In the genomic region with DNA sequence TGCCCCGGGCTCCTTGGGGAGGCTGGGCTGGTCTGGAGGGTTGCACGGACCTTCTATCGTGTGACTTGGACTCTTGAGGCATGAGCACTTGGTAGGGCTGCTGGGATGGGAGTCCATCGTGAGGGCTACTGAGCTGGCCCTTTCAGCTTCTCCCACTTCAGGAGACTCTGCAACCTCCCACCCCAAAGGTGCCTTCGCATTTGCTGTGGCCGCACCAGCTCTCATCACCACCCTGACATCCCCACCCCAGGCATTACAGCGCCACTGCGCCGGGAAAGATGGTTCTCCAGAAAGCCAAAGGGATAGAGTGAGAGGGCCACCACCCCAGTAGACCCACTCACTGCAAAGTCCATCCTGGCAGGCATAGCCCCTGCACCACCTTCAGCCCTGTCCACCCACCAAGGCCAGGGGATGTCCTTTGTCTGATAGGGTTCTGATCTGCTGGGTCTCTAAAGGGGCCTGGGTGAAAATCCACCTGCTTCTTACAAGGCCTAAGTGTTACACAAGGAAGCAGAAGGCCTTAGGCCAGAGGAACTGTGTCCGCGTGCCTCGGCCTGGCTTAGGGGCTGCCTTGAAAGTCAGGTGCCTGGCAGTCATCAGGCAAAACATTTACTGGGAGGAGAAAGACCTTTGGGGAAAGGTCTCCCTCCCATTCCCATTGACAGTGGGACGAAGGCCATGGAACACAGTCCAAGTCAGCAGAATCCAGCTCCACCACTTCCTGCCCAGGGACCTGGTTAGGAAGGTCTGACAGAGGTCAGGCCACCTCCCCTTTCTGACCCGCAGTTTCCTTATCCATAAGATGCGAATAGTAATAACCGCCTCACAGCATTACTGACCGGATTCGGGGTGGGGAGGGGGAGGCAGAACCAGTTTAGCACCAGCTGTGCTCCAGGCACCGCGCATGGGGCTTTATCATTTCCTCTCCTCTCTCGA, we compare ENCODE assay signal across 15 cellular contexts. TPM values are rescaled to one million over a fixed set of nuclear protein-coding genes. Genes with fewer than 3 reads are reported as not detected.
DNase-seq lines count a peak whose midpoint lies in the region; ATAC-seq and TF ChIP-seq lines count a peak whose summit lies in the region.
"Had no signal": no experiment of that assay in that cellular context is flagged by ENCODE, and none has a peak within 500 bp of the region (broad histone marks: within the 10 kb centered on the region; RNA-seq: fewer than 3 reads in every experiment).

No MANE protein-coding gene starts in this region.

- H3K9me3 ChIP-seq in mesenchymal stem cell (ENCODE audit: control insufficient read depth, low read length) = no peaks in the 10 kb centered on the region

- H3K36me3 Mint-ChIP-seq in WTC11 = peaks cover 2% of the 10 kb centered on the region; the same call in 1 of the 2 replicates

- no peak overlapping the region for H3K4me3 Mint-ChIP-seq in WTC11
- H3K4me3 Mint-ChIP-seq: activated naive CD8-positive, alpha-beta T cell treated with anti-CD3 and anti-CD28 coated beads, Interleukin-2, amount 50 U/mL, for 24 hours; effector memory CD8-positive, alpha-beta T cell had no signal

- peaks cover 24% of the 10 kb centered on the region for H3K4me1 Mint-ChIP-seq in WTC11

- ATAC-seq in WTC11 (peak; percentile 14; the same call in 1 of the 2 replicates), HG02870 (IDR thresholded peaks at IDR 0.05; ENCODE audit: unreplicated experiment) (no peak)
- ATAC-seq: activated naive CD8-positive, alpha-beta T cell treated with anti-CD3 and anti-CD28 coated beads, Interleukin-2, amount 50 U/mL, for 24 hours; effector memory CD8-positive, alpha-beta T cell; PC-3 had no signal

- H2AFZ ChIP-seq in mesenchymal stem cell (ENCODE audit: low read depth, low read length) = no peak overlapping the region

- no peak overlapping the region for H3K4me2 ChIP-seq in mesenchymal stem cell (ENCODE audit: low read length, poor library complexity, severe bottlenecking)

- peaks cover 4 to 21% of the 10 kb centered on the region in 2 experiments for H3K36me3 ChIP-seq in mesenchymal stem cell (ENCODE audit: control insufficient read depth in 1 of 2, insufficient read depth in 2 of 2, low read depth in 1 of 2, low read length in 2 of 2)

- H2BK5ac ChIP-seq in mesenchymal stem cell (ENCODE audit: low read depth, low read length, poor library complexity, severe bottlenecking) = no peak overlapping the region

- peaks cover 11% of the 10 kb centered on the region for H3K27me3 Mint-ChIP-seq in WTC11 (ENCODE audit: low read depth)
- H3K27me3 Mint-ChIP-seq: activated naive CD8-positive, alpha-beta T cell treated with anti-CD3 and anti-CD28 coated beads, Interleukin-2, amount 50 U/mL, for 24 hours; effector memory CD8-positive, alpha-beta T cell had no signal

- peaks cover 26% of the 10 kb centered on the region for H3K4me1 ChIP-seq in mesenchymal stem cell (ENCODE audit: control insufficient read depth, insufficient read depth, low read depth, low read length)

- H3K27ac ChIP-seq in mesenchymal stem cell (ENCODE audit: low read length, poor library complexity, severe bottlenecking) = no peak overlapping the region
- H3K27ac ChIP-seq in substantia nigra (ENCODE audit: low read depth, low read length, poor library complexity, severe bottlenecking) = peak overlapping the region; percentile 28
- H3K27ac ChIP-seq: C4-2B, HL-60 had no signal

- H3K9me3 Mint-ChIP-seq in WTC11 = no peaks in the 10 kb centered on the region
- H3K9me3 Mint-ChIP-seq: activated naive CD8-positive, alpha-beta T cell treated with anti-CD3 and anti-CD28 coated beads, Interleukin-2, amount 50 U/mL, for 24 hours; effector memory CD8-positive, alpha-beta T cell had no signal

- H2BK120ac ChIP-seq in mesenchymal stem cell (ENCODE audit: low read depth, low read length) = no peak overlapping the region

- peak overlapping the region in 1 of 2 experiments; percentile 34 for H3K23ac ChIP-seq in mesenchymal stem cell (ENCODE audit: low read length in 2 of 2)

- H3K27ac Mint-ChIP-seq in WTC11 = no peak overlapping the region
- H3K27ac Mint-ChIP-seq: activated naive CD8-positive, alpha-beta T cell treated with anti-CD3 and anti-CD28 coated beads, Interleukin-2, amount 50 U/mL, for 24 hours had no signal

- no peaks in the 10 kb centered on the region for H3K27me3 ChIP-seq in mesenchymal stem cell (ENCODE audit: control insufficient read depth in 1 of 2, insufficient read depth in 1 of 2, low read length in 2 of 2)

- TF ChIP-seq CTCF in WTC11 (IDR thresholded peaks at IDR 0.05) = no peak
- no peak for TF ChIP-seq CTCF in fibroblast of pulmonary artery (IDR thresholded peaks at IDR 0.05; ENCODE audit: low read length, missing control alignments)

- peak overlapping the region; percentile 29 to 31 for H2BK12ac ChIP-seq in mesenchymal stem cell (ENCODE audit: low read length in 2 of 2)

- peak overlapping the region; percentile 55 for H2BK15ac ChIP-seq in mesenchymal stem cell (ENCODE audit: low read depth, poor library complexity, severe bottlenecking)

- WGBS in mesenchymal stem cell = 82% methylated on average over 21 of the region's 21 CpGs

- H3K79me1 ChIP-seq in mesenchymal stem cell (replicated peaks; ENCODE audit: low read length, poor library complexity, severe bottlenecking) = peaks cover 42% of the 10 kb centered on the region

- peak overlapping the region; percentile 66 for H4K8ac ChIP-seq in mesenchymal stem cell (ENCODE audit: low read length)

- peak overlapping the region; percentile 46 to 72 for H3K4ac ChIP-seq in mesenchymal stem cell (ENCODE audit: low read depth in 1 of 2, low read length in 2 of 2)

- peak overlapping the region; percentile 37 for H3K9ac ChIP-seq in mesenchymal stem cell (ENCODE audit: low read length)

- H2AK5ac ChIP-seq in mesenchymal stem cell (ENCODE audit: low read length, severe bottlenecking) = no peak overlapping the region

- DNase-seq in WTC11 (ENCODE audit: low spot score) (no peak), fibroblast of pulmonary artery (ENCODE audit: low read depth) (peak; percentile 7), mesenchymal stem cell (no peak), substantia nigra (lab: John Stamatoyannopoulos, UW) (no peak), cerebellum (ENCODE audit: low spot score) (no peak), NCI-H2196 (lab: John Stamatoyannopoulos, UW; ENCODE audit: unreplicated experiment) (no peak)
- DNase-seq in activated CD4-positive, alpha-beta T cell treated with anti-CD3 and anti-CD28 coated beads for 4 hours = no peak
- DNase-seq: activated naive CD8-positive, alpha-beta T cell treated with anti-CD3 and anti-CD28 coated beads, Interleukin-2, amount 50 U/mL, for 24 hours; effector memory CD8-positive, alpha-beta T cell; NCI-H345; PC-3 had no signal

- CTCF ChIA-PET in WTC11 (lab: Charles Lee) = interaction anchor here (1.1 kb wide), 1 partner anchor 88 kb away, joined by 3 read pairs; no protein-coding TSS in a partner anchor

- H3K14ac ChIP-seq in mesenchymal stem cell (ENCODE audit: low read length in 2 of 2) = peak overlapping the region in 1 of 2 experiments; percentile 26

- H3K18ac ChIP-seq in mesenchymal stem cell (ENCODE audit: low read depth in 1 of 2, low read length in 2 of 2) = peak overlapping the region; percentile 60 to 75

- peak overlapping the region; percentile 73 for H4K91ac ChIP-seq in mesenchymal stem cell (ENCODE audit: low read length)

- H3K4me3 ChIP-seq in fibroblast of pulmonary artery (replicated peaks; ENCODE audit: low read depth, low read length) (no peak overlapping the region), mesenchymal stem cell (ENCODE audit: insufficient read depth in 1 of 2, low read depth in 1 of 2, low read length in 2 of 2) (peak overlapping the region in 1 of 2 experiments; percentile 34)

- POLR2A ChIA-PET in WTC11 (lab: Charles Lee) = interaction anchor here (1.2 kb wide), 1 partner anchor 15 kb away, joined by 3 read pairs; no protein-coding TSS in a partner anchor

TF ChIP-seq in WTC11, 78 proteins besides CTCF, POLR2A, EP300 and RAD21 (continues in another document):
- TF ChIP-seq ATF1 (CRISPR knock-in tag; IDR thresholded peaks at IDR 0.05) (no peak), ZNF317 (CRISPR knock-in tag; IDR thresholded peaks at IDR 0.05; ENCODE audit: borderline replicate concordance, low read depth) (no peak), ETV6 (CRISPR knock-in tag; IDR thresholded peaks at IDR 0.05) (no peak)
- TF ChIP-seq, protein P1, sequence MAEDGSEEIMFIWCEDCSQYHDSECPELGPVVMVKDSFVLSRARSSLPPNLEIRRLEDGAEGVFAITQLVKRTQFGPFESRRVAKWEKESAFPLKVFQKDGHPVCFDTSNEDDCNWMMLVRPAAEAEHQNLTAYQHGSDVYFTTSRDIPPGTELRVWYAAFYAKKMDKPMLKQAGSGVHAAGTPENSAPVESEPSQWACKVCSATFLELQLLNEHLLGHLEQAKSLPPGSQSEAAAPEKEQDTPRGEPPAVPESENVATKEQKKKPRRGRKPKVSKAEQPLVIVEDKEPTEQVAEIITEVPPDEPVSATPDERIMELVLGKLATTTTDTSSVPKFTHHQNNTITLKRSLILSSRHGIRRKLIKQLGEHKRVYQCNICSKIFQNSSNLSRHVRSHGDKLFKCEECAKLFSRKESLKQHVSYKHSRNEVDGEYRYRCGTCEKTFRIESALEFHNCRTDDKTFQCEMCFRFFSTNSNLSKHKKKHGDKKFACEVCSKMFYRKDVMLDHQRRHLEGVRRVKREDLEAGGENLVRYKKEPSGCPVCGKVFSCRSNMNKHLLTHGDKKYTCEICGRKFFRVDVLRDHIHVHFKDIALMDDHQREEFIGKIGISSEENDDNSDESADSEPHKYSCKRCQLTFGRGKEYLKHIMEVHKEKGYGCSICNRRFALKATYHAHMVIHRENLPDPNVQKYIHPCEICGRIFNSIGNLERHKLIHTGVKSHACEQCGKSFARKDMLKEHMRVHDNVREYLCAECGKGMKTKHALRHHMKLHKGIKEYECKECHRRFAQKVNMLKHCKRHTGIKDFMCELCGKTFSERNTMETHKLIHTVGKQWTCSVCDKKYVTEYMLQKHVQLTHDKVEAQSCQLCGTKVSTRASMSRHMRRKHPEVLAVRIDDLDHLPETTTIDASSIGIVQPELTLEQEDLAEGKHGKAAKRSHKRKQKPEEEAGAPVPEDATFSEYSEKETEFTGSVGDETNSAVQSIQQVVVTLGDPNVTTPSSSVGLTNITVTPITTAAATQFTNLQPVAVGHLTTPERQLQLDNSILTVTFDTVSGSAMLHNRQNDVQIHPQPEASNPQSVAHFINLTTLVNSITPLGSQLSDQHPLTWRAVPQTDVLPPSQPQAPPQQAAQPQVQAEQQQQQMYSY (CRISPR knock-in tag; IDR thresholded peaks at IDR 0.05) = peak; percentile 64

RNA-seq across cellular contexts. Expression of a gene that starts 5.2 kb away (rescaled TPM):
- total RNA-seq in WTC11 (2021) = 9.8 to 10.2 TPM (median 10.0 TPM) in 3 replicates
- polyA plus RNA-seq in mesenchymal stem cell (2013, experiment 1 of 2) = 63.7 TPM
- 62.4 TPM for polyA plus RNA-seq in mesenchymal stem cell (2013, experiment 2 of 2)
- total RNA-seq in cerebellum = 11.8 TPM

RNA-seq across cellular contexts. Expression of a gene that starts 21.9 kb away (rescaled TPM):
- total RNA-seq in WTC11 (2021) = 0.11 to 0.37 TPM (median 0.11 TPM) in 3 replicates
- polyA plus RNA-seq in mesenchymal stem cell (2013, experiment 1 of 2) = 0.07 TPM
- 0.04 TPM for polyA plus RNA-seq in mesenchymal stem cell (2013, experiment 2 of 2)
- total RNA-seq in cerebellum = 2.8 TPM
- total RNA-seq: myocyte, PC-3 had no signal
